8 cellular contexts compared by ENCODE assay signal in the genomic region with DNA sequence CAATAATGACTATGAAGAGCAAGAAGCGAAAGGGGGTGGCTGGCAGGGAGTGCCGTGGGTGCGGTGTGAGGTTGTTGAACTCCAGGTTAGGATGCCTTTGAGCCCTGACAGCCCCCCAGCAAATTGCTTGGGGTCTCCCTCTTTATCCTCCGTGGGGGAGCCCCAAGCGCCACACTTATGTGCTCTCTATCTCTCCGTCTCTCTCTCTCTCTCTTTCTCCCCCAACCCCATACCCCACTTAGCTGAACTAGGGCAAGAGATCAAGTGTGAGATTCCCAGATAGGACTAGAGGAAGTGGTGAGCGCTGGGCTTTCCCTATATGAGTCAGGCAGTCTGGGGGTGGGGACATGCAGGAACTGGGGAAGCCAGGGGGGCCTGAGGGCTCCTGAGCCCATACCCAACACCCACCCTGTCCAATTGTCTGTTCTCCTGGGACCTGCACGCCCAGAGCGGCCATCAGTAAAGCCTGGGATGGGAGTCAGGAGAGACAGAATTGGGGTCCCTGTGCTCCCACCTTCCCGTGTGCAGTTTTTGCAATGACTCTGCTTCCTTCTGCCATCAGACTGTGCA. TPM values are rescaled to one million over a fixed set of nuclear protein-coding genes. Genes with fewer than 3 reads are reported as not detected.
DNase-seq lines count a peak whose midpoint lies in the region; ATAC-seq, FAIRE-seq and TF ChIP-seq lines count a peak whose summit lies in the region.

No MANE protein-coding gene starts in this region.

- ATAC-seq in foreskin keratinocyte (peak; percentile 76), gastrocnemius medialis (no peak)

- no peaks in the 10 kb centered on the region; the same call in 1 of the 2 replicates for H3K36me3 ChIP-seq in HAP-1 (replicated peaks)
- no peaks in the 10 kb centered on the region for H3K36me3 ChIP-seq in kidney (ENCODE audit: control insufficient read depth in 1 of 2, insufficient read depth in 2 of 2, low read length in 2 of 2)
- no peaks in the 10 kb centered on the region for H3K36me3 ChIP-seq in gastrocnemius medialis

- H3K27me3 ChIP-seq in foreskin keratinocyte (no peaks in the 10 kb centered on the region), HAP-1 (ENCODE audit: low read depth) (no peaks in the 10 kb centered on the region), gastrocnemius medialis (no peaks in the 10 kb centered on the region)

- H3K9me3 ChIP-seq in HAP-1 (no peaks in the 10 kb centered on the region; the same call in 1 of the 2 replicates), kidney (ENCODE audit: control insufficient read depth in 1 of 2, low read length in 2 of 2) (no peaks in the 10 kb centered on the region), gastrocnemius medialis (no peaks in the 10 kb centered on the region)

- peaks cover 29% of the 10 kb centered on the region for H3K4me1 ChIP-seq in foreskin keratinocyte
- no peaks in the 10 kb centered on the region for H3K4me1 ChIP-seq in HAP-1
- H3K4me1 ChIP-seq in kidney (ENCODE audit: control insufficient read depth in 1 of 2, insufficient read depth in 1 of 2, low read depth in 1 of 2, low read length in 2 of 2): peaks cover 0 to 12% of the 10 kb centered on the region in 2 donors
- H3K4me1 ChIP-seq in gastrocnemius medialis: peaks cover 0 to 7% of the 10 kb centered on the region in 2 donors

- FAIRE-seq in GM18507 (lab: Jason Lieb, UNC): peak; percentile 90
- no peak for FAIRE-seq in kidney (lab: Jason Lieb, UNC)

- H3K4me3 ChIP-seq in HAP-1 (no peak overlapping the region), kidney (ENCODE audit: low read length in 2 of 2) (no peak overlapping the region), gastrocnemius medialis (no peak overlapping the region)

- in situ Hi-C loops in HAP-1 (cut with MboI; ENCODE audit: low sequenced_read_pairs) (no loop called here), gastrocnemius medialis (cut with MboI; ENCODE audit: low sequenced_read_pairs in 4 of 4) (no loop called here)

- no peak for TF ChIP-seq CTCF in foreskin keratinocyte (conservative IDR thresholded peaks at IDR 0.05)
- TF ChIP-seq CTCF in kidney (IDR thresholded peaks at IDR 0.05; ENCODE audit: borderline replicate concordance, extremely low read depth, insufficient read depth): no peak
- no peak for TF ChIP-seq CTCF in gastrocnemius medialis (IDR thresholded peaks at IDR 0.05 in 4 of 5, conservative IDR thresholded peaks at IDR 0.05 in 1 of 5)

- TF ChIP-seq POLR2A in gastrocnemius medialis (IDR thresholded peaks at IDR 0.05): no peak

- H3K9ac ChIP-seq in kidney (ENCODE audit: low read length in 2 of 2): no peak overlapping the region

- peak overlapping the region; percentile 97 for H3K27ac ChIP-seq in foreskin keratinocyte
- no peak overlapping the region for H3K27ac ChIP-seq in kidney (ENCODE audit: low read depth in 2 of 2, low read length in 2 of 2)
- peak overlapping the region in 2 of 4 donors; percentile 42 to 58 for H3K27ac ChIP-seq in gastrocnemius medialis

- intact Hi-C loops in kidney (cut with DNase I) (no loop called here), gastrocnemius medialis (cut with DNase I; ENCODE audit: low total_unique reads) (no loop called here)

- DNase-seq in GM18507 (ENCODE audit: extremely low spot score, insufficient read length, low read depth) (no peak), LHCN-M2 (ENCODE audit: low read depth) (peak; percentile 55), foreskin keratinocyte (peak; percentile 82 to 89), HAP-1 (ENCODE audit: low spot score in 2 of 2) (no peak), kidney (no peak), gastrocnemius medialis (no peak)
- peak; percentile 49 for DNase-seq in activated CD8-positive, alpha-beta memory T cell treated with anti-CD3 and anti-CD28 coated beads, Interleukin-2, amount 50 U/mL, for 24 hours (ENCODE audit: extremely low read depth)
- DNase-seq in stimulated activated CD4-positive, alpha-beta T cell treated with anti-CD3 and anti-CD28 coated beads, Interleukin-4, amount 100 ng/mL, for 24 hours: peak; percentile 69

RNA-seq across cellular contexts. Expression of gene EFHD2, which starts 7.8 kb away (rescaled TPM):
- total RNA-seq in LHCN-M2 (2014; rRNA removed): 75.9 and 76.5 TPM in 2 replicates
- polyA plus RNA-seq in LHCN-M2 (2012): 34.8 TPM
- 95.3 and 101 TPM in 2 replicates for total RNA-seq in foreskin keratinocyte
- polyA plus RNA-seq in foreskin keratinocyte: 114 and 116 TPM in 2 replicates
- total RNA-seq in kidney: 37.5 TPM
- polyA plus RNA-seq in kidney (ENCODE audit: insufficient read depth, low read depth, low replicate concordance): 20.2 TPM
- 1 to 10 TPM; 2.9 to 8.1 (median 5.3) TPM for total RNA-seq in gastrocnemius medialis

RNA-seq across cellular contexts. Expression of gene CTRC, which starts 20.8 kb away (rescaled TPM):
- total RNA-seq in LHCN-M2 (2014; rRNA removed) (not detected in 2 replicates), foreskin keratinocyte (not detected in 2 replicates), kidney (0.44 TPM), gastrocnemius medialis (10 to 100 TPM in 1 of 4 donors, not detected in 3; 67.3 TPM)
- polyA plus RNA-seq in LHCN-M2 (2012): not detected
- polyA plus RNA-seq in foreskin keratinocyte (not detected in 2 replicates), kidney (ENCODE audit: insufficient read depth, low read depth, low replicate concordance) (not detected)

RNA-seq across cellular contexts. Expression of gene CELA2A, which starts 39.1 kb away (rescaled TPM):
- total RNA-seq in LHCN-M2 (2014; rRNA removed) (not detected in 2 replicates), foreskin keratinocyte (not detected in 2 replicates), kidney (not detected), gastrocnemius medialis (not detected)
- not detected for polyA plus RNA-seq in LHCN-M2 (2012)
- polyA plus RNA-seq in foreskin keratinocyte (not detected in 2 replicates), kidney (ENCODE audit: insufficient read depth, low read depth, low replicate concordance) (not detected)

RNA-seq across cellular contexts. Expression of gene CELA2B, which starts 58.5 kb away (rescaled TPM):
- total RNA-seq in LHCN-M2 (2014; rRNA removed) (not detected in 2 replicates), foreskin keratinocyte (not detected in 2 replicates), kidney (not detected), gastrocnemius medialis (not detected)
- polyA plus RNA-seq in LHCN-M2 (2012): not detected
- polyA plus RNA-seq in foreskin keratinocyte (not detected in 2 replicates), kidney (ENCODE audit: insufficient read depth, low read depth, low replicate concordance) (not detected)

Comparison
In these comparisons a context has a peak if more than half of its experiments do, and no peak if none do; other contexts are left out.
1. DNase-seq: peak in LHCN-M2 (single experiment), activated CD8-positive, alpha-beta memory T cell treated with anti-CD3 and anti-CD28 coated beads, Interleukin-2, amount 50 U/mL, for 24 hours (single experiment), foreskin keratinocyte (2 of 2) and stimulated activated CD4-positive, alpha-beta T cell treated with anti-CD3 and anti-CD28 coated beads, Interleukin-4, amount 100 ng/mL, for 24 hours (single experiment); none in GM18507 (single experiment), HAP-1 (0 of 2), kidney (single experiment) and gastrocnemius medialis (0 of 2).